Comparison of ENCODE assay signal across 22 cellular contexts in the genomic region with DNA sequence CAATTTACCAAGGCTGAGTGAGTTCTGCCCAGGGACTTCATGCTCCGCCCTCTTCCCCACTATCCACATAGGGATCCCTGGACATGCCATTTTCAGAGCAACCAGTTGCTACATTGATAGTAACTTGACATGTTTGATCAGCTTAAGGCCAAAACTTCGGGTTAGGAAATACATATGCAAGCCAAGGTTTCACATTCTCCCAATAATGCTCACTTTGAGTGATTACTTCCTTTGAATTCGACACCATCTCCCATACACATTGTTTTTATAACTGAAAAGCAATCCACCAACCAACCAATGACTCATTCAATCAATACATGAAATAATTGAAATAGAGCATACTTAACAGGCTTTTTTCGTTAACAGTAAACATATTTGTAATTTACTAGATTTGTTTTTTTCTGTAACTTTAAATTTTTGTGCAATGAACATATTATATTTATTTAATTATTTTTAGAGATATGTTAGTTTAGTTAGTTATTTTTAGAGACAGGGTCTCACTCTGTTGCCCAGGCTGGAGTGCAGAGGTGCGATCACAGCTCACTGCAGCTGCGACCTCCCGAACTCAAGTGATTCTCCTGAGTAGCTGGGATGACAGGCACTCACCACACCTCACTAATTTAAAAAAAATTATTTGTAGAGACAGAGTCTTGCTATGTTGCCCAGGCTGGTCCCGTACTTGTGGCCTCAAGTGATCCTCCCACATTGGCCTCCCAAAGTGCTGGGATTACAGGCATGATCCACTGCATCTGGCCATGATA.
DNase-seq lines count a peak whose midpoint lies in the region; ATAC-seq and TF ChIP-seq lines count a peak whose summit lies in the region.
"Had no signal": no experiment of that assay in that cellular context is flagged by ENCODE, and none has a peak within 500 bp of the region (broad histone marks: within the 10 kb centered on the region; RNA-seq: fewer than 3 reads in every experiment).

No MANE protein-coding gene starts in this region.

- H2AFZ ChIP-seq in IMR-90 (replicated peaks; ENCODE audit: low read length, poor library complexity) = no peak overlapping the region
- H2AFZ ChIP-seq in mesenchymal stem cell (ENCODE audit: low read depth, low read length) = no peak overlapping the region
- H2AFZ ChIP-seq: GM23248 had no signal

- H3K27me3 ChIP-seq in IMR-90 (ENCODE audit: control insufficient read depth, insufficient read depth, low read length) (no peaks in the 10 kb centered on the region), mesenchymal stem cell (ENCODE audit: control insufficient read depth in 1 of 2, insufficient read depth in 1 of 2, low read length in 2 of 2) (no peaks in the 10 kb centered on the region), suprapubic skin (no peaks in the 10 kb centered on the region), esophagus muscularis mucosa (no peaks in the 10 kb centered on the region)

- no peak for ATAC-seq in IMR-90 (ENCODE audit: low read depth)
- ATAC-seq: CD8-positive, alpha-beta T cell; HepG2 had no signal

- H4K8ac ChIP-seq in IMR-90 (ENCODE audit: low read depth in 2 of 2, low read length in 2 of 2) = peak overlapping the region in 1 of 2 experiments; percentile 14; a peak in 1 of 4 replicates
- H4K8ac ChIP-seq in mesenchymal stem cell (ENCODE audit: low read length) = peak overlapping the region; percentile 59

- H2BK20ac ChIP-seq in IMR-90 (ENCODE audit: low read depth, low read length) = peak overlapping the region; percentile 2; the same call in 1 of the 2 replicates

- peaks cover 29% of the 10 kb centered on the region for H3K4me1 ChIP-seq in IMR-90 (ENCODE audit: control insufficient read depth, insufficient read depth, low read length)
- peaks cover 20% of the 10 kb centered on the region for H3K4me1 ChIP-seq in mesenchymal stem cell (ENCODE audit: control insufficient read depth, insufficient read depth, low read depth, low read length)
- peaks cover 38% of the 10 kb centered on the region for H3K4me1 ChIP-seq in suprapubic skin
- peaks cover 23 to 54% (median 26%) of the 10 kb centered on the region in 4 donors for H3K4me1 ChIP-seq in esophagus muscularis mucosa

- H3K9me1 ChIP-seq in IMR-90 (ENCODE audit: insufficient read depth, low read length) = peaks cover 25% of the 10 kb centered on the region; the same call in 1 of the 2 replicates

- TF ChIP-seq POLR2A in IMR-90 (IDR thresholded peaks at IDR 0.05; ENCODE audit: low read depth, low read length) (no peak), suprapubic skin (IDR thresholded peaks at IDR 0.05) (no peak), esophagus muscularis mucosa (IDR thresholded peaks at IDR 0.05; ENCODE audit: low read depth) (no peak)

- in situ Hi-C loops in IMR-90 (cut with MboI; ENCODE audit: low sequenced_read_pairs) = no loop called here

- CTCF ChIA-PET in IMR-90 (lab: Yijun Ruan, JAX) = interaction anchor here (0.5 kb wide), 1 partner anchor 23 kb away, joined by 3 read pairs; no protein-coding TSS in a partner anchor

- TF ChIP-seq RAD21 in IMR-90 (IDR thresholded peaks at IDR 0.05; ENCODE audit: low read length) = no peak

- H3K36me3 ChIP-seq in IMR-90 (ENCODE audit: control insufficient read depth, insufficient read depth, low read length) (peaks cover 6% of the 10 kb centered on the region; the same call in 1 of the 2 replicates), mesenchymal stem cell (ENCODE audit: control insufficient read depth in 1 of 2, insufficient read depth in 2 of 2, low read depth in 1 of 2, low read length in 2 of 2) (peaks cover 6 to 18% of the 10 kb centered on the region in 2 experiments), suprapubic skin (no peaks in the 10 kb centered on the region), esophagus muscularis mucosa (peaks cover 0 to 13% (median 0%) of the 10 kb centered on the region in 4 donors)

- no peak overlapping the region for H3K9ac ChIP-seq in IMR-90 (ENCODE audit: low read depth, low read length)
- no peak overlapping the region for H3K9ac ChIP-seq in mesenchymal stem cell (ENCODE audit: low read length)
- H3K9ac ChIP-seq: GM23248 had no signal

- H2BK5ac ChIP-seq in IMR-90 (ENCODE audit: low read depth, low read length, poor library complexity, severe bottlenecking) = no peak overlapping the region
- H2BK5ac ChIP-seq in mesenchymal stem cell (ENCODE audit: low read depth, low read length, poor library complexity, severe bottlenecking) = no peak overlapping the region

- no peaks in the 10 kb centered on the region for H4K20me1 ChIP-seq in IMR-90 (ENCODE audit: insufficient read depth, low read length)

- WGBS in IMR-90 (ENCODE audit: extremely low coverage in 2 of 2, insufficient read length in 1 of 2), 2 experiments = no CpG with 5 or more reads among the region's 8 CpGs
- WGBS in mesenchymal stem cell = 86% methylated on average over 6 of the region's 8 CpGs
- WGBS in suprapubic skin = 74% methylated on average over 8 of the region's 8 CpGs
- 79% methylated on average over 8 of the region's 8 CpGs for WGBS in esophagus muscularis mucosa

- H4K5ac ChIP-seq in IMR-90 (ENCODE audit: low read depth, low read length) = no peak overlapping the region; the same call in 1 of the 2 replicates

- H3K23ac ChIP-seq in IMR-90 (ENCODE audit: low read depth, low read length) = no peak overlapping the region
- H3K23ac ChIP-seq in mesenchymal stem cell (ENCODE audit: low read length in 2 of 2) = no peak overlapping the region

- no peak overlapping the region for H2BK120ac ChIP-seq in IMR-90 (ENCODE audit: low read depth, low read length)
- peak overlapping the region; percentile 3 for H2BK120ac ChIP-seq in mesenchymal stem cell (ENCODE audit: low read depth, low read length)

- no peak for TF ChIP-seq EP300 in suprapubic skin (IDR thresholded peaks at IDR 0.05)
- TF ChIP-seq EP300 in esophagus muscularis mucosa (IDR thresholded peaks at IDR 0.05) = no peak

- no peak overlapping the region for H2AK9ac ChIP-seq in IMR-90 (replicated peaks; ENCODE audit: low read depth, low read length, poor library complexity)

- H3K79me1 ChIP-seq in IMR-90 (ENCODE audit: low read depth in 1 of 2, low read length in 2 of 2) (peaks cover 0 to 33% of the 10 kb centered on the region in 2 experiments; a peak in 2 of 4 replicates), mesenchymal stem cell (replicated peaks; ENCODE audit: low read length, poor library complexity, severe bottlenecking) (peaks cover 13% of the 10 kb centered on the region)

- H3K9me3 ChIP-seq in IMR-90 (ENCODE audit: control insufficient read depth, insufficient read depth, low read length) = no peaks in the 10 kb centered on the region
- H3K9me3 ChIP-seq in mesenchymal stem cell (ENCODE audit: control insufficient read depth, low read length) = no peaks in the 10 kb centered on the region
- no peaks in the 10 kb centered on the region for H3K9me3 ChIP-seq in suprapubic skin
- no peaks in the 10 kb centered on the region for H3K9me3 ChIP-seq in esophagus muscularis mucosa

- intact Hi-C loops in IMR-90 (cut with micrococcal nuclease) = loop anchor here (5.0 kb wide), 1 partner anchor 133 kb away; no protein-coding TSS in a partner anchor
- intact Hi-C loops in esophagus muscularis mucosa (cut with DNase I) = no loop called here

- H3K4me2 ChIP-seq in IMR-90 (ENCODE audit: low read depth, low read length) (no peak overlapping the region), mesenchymal stem cell (ENCODE audit: low read length, poor library complexity, severe bottlenecking) (no peak overlapping the region)

- TF ChIP-seq CTCF in IMR-90 (conservative IDR thresholded peaks at IDR 0.05; ENCODE audit: low read depth, low read length) = no peak
- TF ChIP-seq CTCF in suprapubic skin (IDR thresholded peaks at IDR 0.05) = no peak
- TF ChIP-seq CTCF in esophagus muscularis mucosa (IDR thresholded peaks at IDR 0.05) = no peak

- H3K27ac ChIP-seq in IMR-90 (ENCODE audit: insufficient read depth, low read length) (peak overlapping the region; percentile 32; the same call in 1 of the 2 replicates), epithelial cell of prostate (peak overlapping the region; percentile 36), mesenchymal stem cell (ENCODE audit: low read length, poor library complexity, severe bottlenecking) (no peak overlapping the region), suprapubic skin (peak overlapping the region; percentile 65), esophagus muscularis mucosa (replicated peaks in 1 of 4) (no peak overlapping the region)
- H3K27ac ChIP-seq: GM23248 had no signal

- H3K4me3 ChIP-seq in IMR-90 (ENCODE audit: insufficient read depth, low read depth, low read length) = no peak overlapping the region
- no peak overlapping the region for H3K4me3 ChIP-seq in mesenchymal stem cell (ENCODE audit: insufficient read depth in 1 of 2, low read depth in 1 of 2, low read length in 2 of 2)
- H3K4me3 ChIP-seq in suprapubic skin = no peak overlapping the region
- no peak overlapping the region for H3K4me3 ChIP-seq in esophagus muscularis mucosa
- H3K4me3 ChIP-seq: GM23248 had no signal

- H4K91ac ChIP-seq in IMR-90 (ENCODE audit: insufficient read depth, low read depth, low read length) = peak overlapping the region; percentile 24; the same call in 1 of the 2 replicates
- peak overlapping the region; percentile 67 for H4K91ac ChIP-seq in mesenchymal stem cell (ENCODE audit: low read length)

- H2AK5ac ChIP-seq in IMR-90 (ENCODE audit: low read depth, low read length) = no peak overlapping the region
- H2AK5ac ChIP-seq in mesenchymal stem cell (ENCODE audit: low read length, severe bottlenecking) = peak overlapping the region; percentile 15

- dilution Hi-C loops in IMR-90 (cut with HindIII; ENCODE audit: low sequenced_read_pairs, unreplicated experiment) = no loop called here

- H3K4ac ChIP-seq in IMR-90 (ENCODE audit: low read depth, low read length) (no peak overlapping the region), mesenchymal stem cell (ENCODE audit: low read depth in 1 of 2, low read length in 2 of 2) (no peak overlapping the region)

- peak overlapping the region; percentile 7 to 21 for H2BK12ac ChIP-seq in mesenchymal stem cell (ENCODE audit: low read length in 2 of 2)

- H3K56ac ChIP-seq in IMR-90 (ENCODE audit: extremely low read depth, insufficient read depth, low read length) = no peak overlapping the region

- H3K18ac ChIP-seq in IMR-90 (ENCODE audit: low read depth, low read length) (peak overlapping the region; percentile 51), mesenchymal stem cell (ENCODE audit: low read depth in 1 of 2, low read length in 2 of 2) (peak overlapping the region in 1 of 2 experiments; percentile 72)

- H2BK15ac ChIP-seq in IMR-90 (ENCODE audit: low read depth, low read length) (no peak overlapping the region), mesenchymal stem cell (ENCODE audit: low read depth, poor library complexity, severe bottlenecking) (peak overlapping the region; percentile 33)

- POLR2A ChIA-PET in IMR-90 (lab: Charles Lee; ENCODE audit: unreplicated experiment) = no interaction called here

- H3K14ac ChIP-seq in IMR-90 (replicated peaks; ENCODE audit: low read depth, low read length) (no peak overlapping the region; the same call in 1 of the 2 replicates), mesenchymal stem cell (ENCODE audit: low read length in 2 of 2) (no peak overlapping the region)

- DNase-seq in IMR-90 (peak; percentile 35), epithelial cell of prostate (ENCODE audit: low read depth, low spot score) (no peak), mesenchymal stem cell (no peak), suprapubic skin (ENCODE audit: low spot score in 2 of 2) (no peak), HT-29 (ENCODE audit: low spot score) (no peak), glomerular visceral epithelial cell (ENCODE audit: extremely low spot score) (no peak), esophagus muscularis mucosa (ENCODE audit: extremely low spot score) (no peak)
- DNase-seq in effector CD8-positive, alpha-beta T cell (lab: John Stamatoyannopoulos, UW) = no peak
- DNase-seq: C1 segment of cervical spinal cord; Calu3; CD8-positive, alpha-beta T cell; GM23248; H9; KBM-7; NCI-H1092 treated with DMSO at 0.1 percent for 48 hours; NCI-H146; NCI-H2029; NCI-H345; NCI-H524; NCI-H774; Right ventricle myocardium superior had no signal

- BruUV-seq in IMR-90 (replicated peaks; lab: Mats Ljungman, UMichigan) = no TSS peak

Comparison
In these comparisons a context has a peak if more than half of its experiments do, and no peak if none do; other contexts are left out.
1. H3K27ac ChIP-seq: peak in IMR-90 (single experiment), epithelial cell of prostate (single experiment) and suprapubic skin (single experiment); none in mesenchymal stem cell (single experiment) and esophagus muscularis mucosa (0 of 4).